ENCODE assay signal across 8 cellular contexts in genomic region chr1:6794164-6794563, GRCh38. TPM values are rescaled to one million over a fixed set of nuclear protein-coding genes. Genes with fewer than 3 reads are reported as not detected.
DNase-seq lines count a peak whose midpoint lies in the region; ATAC-seq and TF ChIP-seq lines count a peak whose summit lies in the region.

No MANE protein-coding gene starts in this region.

- H3F3A ChIP-seq in MM.1S (ENCODE audit: insufficient read depth, low read length): no peaks in the 10 kb centered on the region; the same call in 1 of the 2 replicates

- H3K9me2 ChIP-seq in MM.1S (replicated peaks; ENCODE audit: insufficient read depth, low read length): no peaks in the 10 kb centered on the region

- no peak for ATAC-seq in HG02571 (IDR thresholded peaks at IDR 0.05; ENCODE audit: unreplicated experiment)

- DNase-seq in COR-L47 (lab: John Stamatoyannopoulos, UW): peak; percentile 9
- DNase-seq in MM.1S: peak; percentile 45
- peak; percentile 68 for DNase-seq in amniotic epithelial cell (ENCODE audit: low read depth)
- DNase-seq in left kidney (ENCODE audit: low read depth, low spot score): peak; percentile 71
- DNase-seq in stimulated activated CD4-positive, alpha-beta T cell treated with anti-CD3 and anti-CD28 coated beads, Interleukin-15, amount 100 ng/mL, for 24 hours: no peak
- no peak for DNase-seq in nucleus accumbens (lab: John Stamatoyannopoulos, UW)
- no peak for DNase-seq in H7

- H3K36me3 ChIP-seq in MM.1S (replicated peaks; ENCODE audit: insufficient read depth, low read length) (no peaks in the 10 kb centered on the region), H7 (replicated peaks; ENCODE audit: control insufficient read depth, insufficient read depth, low read length) (no peaks in the 10 kb centered on the region; the same call in none of the 2 replicates)

- no peak overlapping the region for H3K4me2 ChIP-seq in MM.1S (ENCODE audit: low read depth, low read length)

- no peaks in the 10 kb centered on the region for H3K4me1 ChIP-seq in MM.1S (ENCODE audit: low read length)

- H2AFZ ChIP-seq in MM.1S (ENCODE audit: low read length): no peak overlapping the region

- H3K9ac ChIP-seq in MM.1S (ENCODE audit: low read length): no peak overlapping the region

- no peaks in the 10 kb centered on the region for H3K9me3 ChIP-seq in MM.1S (replicated peaks; ENCODE audit: insufficient read depth, low read length)

- no peaks in the 10 kb centered on the region for H4K20me1 ChIP-seq in MM.1S (ENCODE audit: insufficient read depth, low read length)

- no peak overlapping the region for H3K4me3 ChIP-seq in MM.1S (ENCODE audit: low read length)
- no peak overlapping the region for H3K4me3 ChIP-seq in H7 (ENCODE audit: insufficient read depth, low read depth, low read length)

- TF ChIP-seq CTCF in MM.1S (IDR thresholded peaks at IDR 0.05; ENCODE audit: low read length): peak; percentile 42

- no peak overlapping the region for H3K27ac ChIP-seq in MM.1S (ENCODE audit: low read length)

- H3K27me3 ChIP-seq in MM.1S (replicated peaks; ENCODE audit: insufficient read depth, low read length): no peaks in the 10 kb centered on the region
- H3K27me3 ChIP-seq in H7 (ENCODE audit: control insufficient read depth, insufficient read depth, low read length): no peaks in the 10 kb centered on the region

- peaks cover 81% of the 10 kb centered on the region for H3K79me2 ChIP-seq in MM.1S (ENCODE audit: low read length)

RNA-seq across cellular contexts. Expression of gene CAMTA1, which starts 8.9 kb away (rescaled TPM):
- 98.8 and 102 TPM in 2 replicates for total RNA-seq in H7 (2014; rRNA removed; shearing (Covaris generic))

Comparison
In these comparisons a context has a peak if more than half of its experiments do, and no peak if none do; other contexts are left out.
1. DNase-seq: peak in COR-L47 (single experiment), MM.1S (single experiment), amniotic epithelial cell (single experiment) and left kidney (single experiment); none in stimulated activated CD4-positive, alpha-beta T cell treated with anti-CD3 and anti-CD28 coated beads, Interleukin-15, amount 100 ng/mL, for 24 hours (single experiment), nucleus accumbens (0 of 56) and H7 (single experiment).